ENCODE assay signal across 19 cellular contexts in genomic region chrX:31021537-31021936, GRCh38. TPM values are rescaled to one million over a fixed set of nuclear protein-coding genes. Genes with fewer than 3 reads are reported as not detected.
"Had no signal": no experiment of that assay in that cellular context is flagged by ENCODE, and none has a peak within 500 bp of the region (broad histone marks: within the 10 kb centered on the region; RNA-seq: fewer than 3 reads in every experiment).

No MANE protein-coding gene starts in this region.

- H3K9me3 ChIP-seq: colonic mucosa, gastrocnemius medialis, thoracic aorta had no signal

- H3K4me1 ChIP-seq: colonic mucosa, gastrocnemius medialis, parathyroid adenoma, upper lobe of left lung had no signal

- H3K4me3 ChIP-seq: cardiac muscle cell, colonic mucosa, gastrocnemius medialis, thoracic aorta, upper lobe of left lung had no signal

- H3K79me2 ChIP-seq: parathyroid adenoma had no signal

- DNase-seq: activated CD4-positive, alpha-beta T cell treated with anti-CD3 and anti-CD28 coated beads, Interleukin-2, amount 50 U/mL, for 48 hours; activated naive CD4-positive, alpha-beta T cell; activated naive CD8-positive, alpha-beta T cell treated with anti-CD3 and anti-CD28 coated beads for 36 hours; activated T-cell treated with anti-CD3 and anti-CD28 coated beads for 4 hours; amniotic stem cell; colonic mucosa; gastrocnemius medialis; left colon; stimulated activated naive B cell treated with anti-CD40 and anti-IgM and Interleukin-4, amounts not matched to agents 10 μg/mL and 1 μg/mL and 100 μg/mL, for 72 hours; T-helper 2 cell; upper lobe of left lung had no signal

- ATAC-seq: gastrocnemius medialis; left colon; stimulated activated naive B cell treated with anti-CD40 and anti-IgM and Interleukin-4, amounts not matched to agents 10 μg/mL and 1 μg/mL and 100 μg/mL, for 72 hours had no signal

- H3K36me3 ChIP-seq: cardiac muscle cell, colonic mucosa, gastrocnemius medialis, thoracic aorta, upper lobe of left lung had no signal

- H3K27ac ChIP-seq: cardiac muscle cell, colonic mucosa, gastrocnemius medialis, parathyroid adenoma, thoracic aorta, upper lobe of left lung, VCaP had no signal

- H3K27me3 ChIP-seq: cardiac muscle cell, colonic mucosa, gastrocnemius medialis, upper lobe of left lung had no signal

- H2AFZ ChIP-seq: parathyroid adenoma had no signal

RNA-seq across cellular contexts. Expression of gene FTHL17, which starts 50.3 kb away (rescaled TPM):
- total RNA-seq: activated naive CD8-positive, alpha-beta T cell treated with anti-CD3 and anti-CD28 coated beads for 36 hours; cardiac muscle cell; colonic mucosa; epithelial cell of proximal tubule; fibroblast of lung; gastrocnemius medialis; left colon; lung microvascular endothelial cell; mesothelial cell of epicardium; thoracic aorta; upper lobe of left lung had no signal
- polyA plus RNA-seq: cardiac muscle cell, fibroblast of lung had no signal
